Comparison of ENCODE assay signal across 19 cellular contexts in the genomic region with DNA sequence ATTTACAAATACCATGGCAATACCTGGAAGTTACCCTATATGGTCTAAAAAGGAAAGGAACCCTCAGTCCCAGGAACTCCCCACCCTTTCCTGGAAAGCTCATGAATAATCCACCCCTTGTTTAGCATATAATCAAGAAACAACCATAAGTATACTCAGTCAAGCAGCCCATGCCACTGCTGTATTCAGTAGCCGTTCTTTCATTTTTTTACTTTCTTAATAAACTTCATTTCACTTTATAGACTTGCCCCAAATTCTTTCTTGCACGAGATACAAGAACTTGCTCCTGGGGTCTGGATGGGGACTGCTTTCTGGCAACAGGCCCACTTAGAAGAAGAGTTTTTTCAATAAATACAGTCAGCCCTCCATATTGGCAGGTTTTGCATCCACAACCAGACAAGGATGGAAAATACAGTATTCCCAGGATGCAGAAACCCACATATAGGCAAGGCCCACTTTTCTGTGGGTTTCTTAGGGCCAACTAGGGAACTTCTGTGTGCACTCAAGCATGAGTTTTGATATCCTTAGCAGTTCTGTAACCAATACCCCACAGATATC. TPM values are rescaled to one million over a fixed set of nuclear protein-coding genes. Genes with fewer than 3 reads are reported as not detected.
DNase-seq lines count a peak whose midpoint lies in the region; ATAC-seq, FAIRE-seq and TF ChIP-seq lines count a peak whose summit lies in the region.
"Had no signal": no experiment of that assay in that cellular context is flagged by ENCODE, and none has a peak within 500 bp of the region (broad histone marks: within the 10 kb centered on the region; RNA-seq: fewer than 3 reads in every experiment).

No MANE protein-coding gene starts in this region.

- H3K4ac ChIP-seq in H1 (replicated peaks; ENCODE audit: insufficient read length, low read depth, low read length) = no peak overlapping the region

- H3K14ac ChIP-seq in H1 (ENCODE audit: insufficient read length) = no peak overlapping the region

- intact Hi-C loops in mammary epithelial cell (cut with micrococcal nuclease) (loop anchor here (10.0 kb wide), 1 partner anchor 226 kb away; no protein-coding TSS in a partner anchor), MCF 10A (cut with micrococcal nuclease) (no loop called here)

- 0 out of 3 replicates have a peak, but pooled peaks of 1 of the 2 experiments have one; percentile 33 for TF ChIP-seq POLR2A in H1 (IDR thresholded peaks at IDR 0.05; ENCODE audit: control extremely low read depth in 1 of 2, low read depth in 2 of 2, low read length in 2 of 2)

- H3K27ac Mint-ChIP-seq in MCF 10A (ENCODE audit: low read depth, unreplicated experiment) = no peak overlapping the region
- H3K27ac Mint-ChIP-seq: CD4-positive, alpha-beta T cell; IgD-negative memory B cell had no signal

- H3K79me1 ChIP-seq in H1 (ENCODE audit: low read depth, low read length) = no peaks in the 10 kb centered on the region

- no peak overlapping the region for H2BK12ac ChIP-seq in H1 (ENCODE audit: low read depth, low read length)

- TF ChIP-seq CTCF in mammary epithelial cell (conservative IDR thresholded peaks at IDR 0.05 in 1 of 2, IDR thresholded peaks at IDR 0.05 in 1 of 2; ENCODE audit: extremely low read depth in 1 of 2, insufficient read depth in 1 of 2, low read depth in 1 of 2, low read length in 2 of 2) = no peak
- no peak for TF ChIP-seq CTCF in MCF 10A (IDR thresholded peaks at IDR 0.05; ENCODE audit: unreplicated experiment)
- TF ChIP-seq CTCF in H1 (IDR thresholded peaks at IDR 0.05; ENCODE audit: control extremely low read depth in 1 of 3, insufficient read depth in 1 of 3, low read depth in 1 of 3, low read length in 3 of 3) = no peak

- H3K9ac ChIP-seq in mammary epithelial cell (ENCODE audit: insufficient read depth, low read length) (no peak overlapping the region), H1 (replicated peaks in 1 of 4; ENCODE audit: extremely low read depth in 1 of 4, low read depth in 3 of 4, low read length in 3 of 4) (no peak overlapping the region)
- H3K9ac ChIP-seq: GM23248 had no signal

- H3K9me3 Mint-ChIP-seq in MCF 10A (ENCODE audit: unreplicated experiment) = no peaks in the 10 kb centered on the region
- H3K9me3 Mint-ChIP-seq: CD4-positive, alpha-beta T cell; IgD-negative memory B cell had no signal

- H3K4me2 ChIP-seq in mammary epithelial cell (ENCODE audit: insufficient read depth, low read depth, low read length) = no peak overlapping the region
- no peak overlapping the region for H3K4me2 ChIP-seq in H1 (ENCODE audit: insufficient read depth in 1 of 2, low read depth in 2 of 2, low read length in 2 of 2)

- H4K5ac ChIP-seq in H1 (ENCODE audit: insufficient read length, low read depth, low read length) = no peak overlapping the region

- H3K27ac ChIP-seq in mammary epithelial cell (ENCODE audit: insufficient read depth, low read depth, low read length) (no peak overlapping the region), H1 (ENCODE audit: low read depth, low read length) (no peak overlapping the region)
- H3K27ac ChIP-seq: GM23248 had no signal

- H4K20me1 ChIP-seq in mammary epithelial cell (ENCODE audit: insufficient read depth, low read length) (no peaks in the 10 kb centered on the region), H1 (replicated peaks in 1 of 2; ENCODE audit: control insufficient read depth in 1 of 2, insufficient read depth in 2 of 2, low read length in 2 of 2) (peaks cover 3 to 8% of the 10 kb centered on the region in 2 experiments)

- no peak overlapping the region for H2BK15ac ChIP-seq in H1 (ENCODE audit: low read length)

- H3K36me3 ChIP-seq in mammary epithelial cell (ENCODE audit: insufficient read depth, low read length) (no peaks in the 10 kb centered on the region), H1 (ENCODE audit: control insufficient read depth in 2 of 4, insufficient read depth in 4 of 4, low read length in 3 of 4) (no peaks in the 10 kb centered on the region)

- H3K4me3 Mint-ChIP-seq in MCF 10A (ENCODE audit: unreplicated experiment) = no peak overlapping the region

- no peak overlapping the region for H3K56ac ChIP-seq in H1 (replicated peaks; ENCODE audit: insufficient read length, low read depth, low read length)

- POLR2A ChIA-PET in MCF 10A (lab: Yijun Ruan, JAX) (no interaction called here), H1 (lab: Charles Lee; ENCODE audit: partially characterized antibody) (interaction anchor here (1.2 kb wide), 1 partner anchor 9 kb away, joined by 3 read pairs; no protein-coding TSS in a partner anchor)

- in situ Hi-C loops in mammary epithelial cell (cut with MboI; ENCODE audit: low sequenced_read_pairs in 2 of 2) = no loop called here

- FAIRE-seq in H1 (lab: Jason Lieb, UNC) = no peak
- FAIRE-seq: GM18507 had no signal

- H3K27me3 Mint-ChIP-seq in MCF 10A (ENCODE audit: insufficient read depth, unreplicated experiment) = no peaks in the 10 kb centered on the region
- H3K27me3 Mint-ChIP-seq: CD4-positive, alpha-beta T cell; IgD-negative memory B cell had no signal

- H2AK5ac ChIP-seq in H1 (ENCODE audit: low read depth, low read length) = no peak overlapping the region

- H3K4me1 Mint-ChIP-seq in MCF 10A (ENCODE audit: insufficient read depth, unreplicated experiment) = peaks cover 19% of the 10 kb centered on the region

- H3K23ac ChIP-seq in H1 (ENCODE audit: insufficient read length) = no peak overlapping the region

- H3K23me2 ChIP-seq in H1 (ENCODE audit: low read depth, low read length) = no peaks in the 10 kb centered on the region; the same call in 1 of the 2 replicates

- DNase-seq in mammary epithelial cell = no peak
- DNase-seq in MCF 10A (ENCODE audit: unreplicated experiment) = no peak
- DNase-seq in OCI-M1 (lab: John Stamatoyannopoulos, UW) = peak; percentile 37
- no peak for DNase-seq in H1 (ENCODE audit: low read depth in 1 of 2, low spot score in 2 of 2)
- no peak for DNase-seq in NCI-H345 treated with DMSO at 0.1 percent for 48 hours (lab: John Stamatoyannopoulos, UW; ENCODE audit: unreplicated experiment)
- DNase-seq in DMS79 (lab: John Stamatoyannopoulos, UW) = no peak
- DNase-seq: 8988T; ACHN; C1 segment of cervical spinal cord; Calu3; CD4-positive, alpha-beta T cell; DMS 273 treated with DMSO at 0.1 percent for 48 hours; EL; GDM1; GM23248; H7 had no signal

- TSS peak; percentile 92 for BruUV-seq in mammary epithelial cell (replicated peaks; lab: Mats Ljungman, UMichigan)
- no TSS peak for BruUV-seq in MCF 10A (replicated peaks; lab: Mats Ljungman, UMichigan)

- ATAC-seq in HG03196 (IDR thresholded peaks at IDR 0.05; ENCODE audit: unreplicated experiment) = no peak

- H3K4me1 ChIP-seq in mammary epithelial cell (ENCODE audit: insufficient read depth, low read length) (peaks cover 11% of the 10 kb centered on the region), H1 (replicated peaks in 1 of 4; ENCODE audit: control insufficient read depth in 3 of 4, insufficient read depth in 4 of 4, low read length in 3 of 4) (peaks cover 0 to 9% (median 4%) of the 10 kb centered on the region in 4 experiments; a peak in 4 of 7 replicates)

- H3K18ac ChIP-seq in H1 (ENCODE audit: extremely low read depth, low read length) = no peak overlapping the region

- no peak overlapping the region for H2BK5ac ChIP-seq in H1 (ENCODE audit: low read depth, low read length)

- peaks cover 16% of the 10 kb centered on the region for H3K36me3 Mint-ChIP-seq in MCF 10A (ENCODE audit: insufficient read depth, unreplicated experiment)

- H3K9me3 ChIP-seq in mammary epithelial cell (replicated peaks; ENCODE audit: insufficient read depth, low read length) = no peaks in the 10 kb centered on the region
- H3K9me3 ChIP-seq in H1 (ENCODE audit: insufficient read depth in 2 of 2, low read depth in 1 of 2, low read length in 1 of 2) = no peaks in the 10 kb centered on the region

- H3K27me3 ChIP-seq in mammary epithelial cell (ENCODE audit: insufficient read depth, low read length) = no peaks in the 10 kb centered on the region
- H3K27me3 ChIP-seq in H1 (replicated peaks in 1 of 4; ENCODE audit: control insufficient read depth in 3 of 4, extremely low read depth in 1 of 4, insufficient read depth in 3 of 4, low read length in 3 of 4) = no peaks in the 10 kb centered on the region

- TF ChIP-seq EP300 in H1 (IDR thresholded peaks at IDR 0.05; ENCODE audit: borderline replicate concordance in 1 of 2, low read depth in 2 of 2, low read length in 2 of 2) = no peak

- H3K4me3 ChIP-seq in mammary epithelial cell (replicated peaks in 1 of 3; ENCODE audit: insufficient read depth in 1 of 3, low read depth in 2 of 3, low read length in 3 of 3) = no peak overlapping the region
- H3K4me3 ChIP-seq in H1 (ENCODE audit: extremely low read depth in 1 of 4, insufficient read depth in 2 of 4, low read depth in 3 of 4, low read length in 4 of 4) = no peak overlapping the region
- H3K4me3 ChIP-seq: GM23248 had no signal

- H3K79me2 ChIP-seq in mammary epithelial cell (ENCODE audit: insufficient read depth, low read length) = peaks cover 21% of the 10 kb centered on the region
- H3K79me2 ChIP-seq in H1 (ENCODE audit: control insufficient read depth in 1 of 2, insufficient read depth in 2 of 2, low read length in 2 of 2) = peaks cover 0 to 17% of the 10 kb centered on the region in 2 experiments; a peak in 2 of 4 replicates

- H2BK20ac ChIP-seq in H1 (ENCODE audit: low read length) = no peak overlapping the region

- 100% methylated on average over 2 of the region's 2 CpGs for WGBS in mammary epithelial cell (ENCODE audit: low coverage, missing lambda C conversion rate)
- 94% methylated on average over 2 of the region's 2 CpGs; no CpG with 5 or more reads in 1 of the 2 experiments for WGBS in H1 (ENCODE audit: extremely low coverage in 1 of 2, insufficient coverage in 1 of 2, insufficient read length in 1 of 2, insufficient replicate concordance in 2 of 2, low coverage in 1 of 2, low lambda C conversion rate in 2 of 2, missing lambda C conversion rate in 1 of 2), 2 experiments

- no peak for TF ChIP-seq RAD21 in H1 (IDR thresholded peaks at IDR 0.05 in 1 of 2, conservative IDR thresholded peaks at IDR 0.05 in 1 of 2; ENCODE audit: low read depth in 2 of 2, low read length in 2 of 2)

- H4K8ac ChIP-seq in H1 (ENCODE audit: extremely low read depth, insufficient read depth, low read length) = no peak overlapping the region

- CTCF ChIA-PET in mammary epithelial cell (lab: Charles Lee; ENCODE audit: low non-redundant PET) (no interaction called here), MCF 10A (lab: Yijun Ruan, JAX) (interaction anchor here (1.1 kb wide), 1 partner anchor 287 kb away, joined by 5 read pairs; a partner anchor contains a TSS), H1 (lab: Charles Lee; ENCODE audit: partially characterized antibody) (interaction anchor here (1.2 kb wide), 1 partner anchor 230 kb away, joined by 4 read pairs; no protein-coding TSS in a partner anchor)

- no peak overlapping the region for H2BK120ac ChIP-seq in H1 (replicated peaks; ENCODE audit: low read depth, low read length)

- no peak overlapping the region for H4K91ac ChIP-seq in H1 (replicated peaks; ENCODE audit: insufficient read length, low read length)

- dilution Hi-C loops in mammary epithelial cell (cut with HindIII; ENCODE audit: low sequenced_read_pairs) = no loop called here

- H2AFZ ChIP-seq in mammary epithelial cell (ENCODE audit: low read depth, low read length) = no peak overlapping the region
- H2AFZ ChIP-seq in H1 (ENCODE audit: low read length) = no peak overlapping the region
- H2AFZ ChIP-seq: GM23248 had no signal

RNA-seq across cellular contexts. Expression of a gene that starts 2.8 kb away (rescaled TPM):
- 100 to 1,000 TPM in 1 of 2 donors, 10 to 100 TPM in 1; 69.7 to 210 TPM for total RNA-seq in mammary epithelial cell
- polyA plus RNA-seq in mammary epithelial cell = 138 TPM
- 10.8 TPM for polyA minus RNA-seq in mammary epithelial cell
- 310 and 374 TPM in 2 replicates for total RNA-seq in MCF 10A (2022)
- total RNA-seq in H1 (2021; fragmentation: NEBNext Ultra II Directional; extraction: Animal tissue kit (Norgen Biotek cat#: 25700)) = 315 and 320 TPM in 2 replicates
- 40.4 and 55.7 TPM in 2 replicates for polyA plus RNA-seq in H1 (2011; rRNA removed)
- polyA plus RNA-seq in H1 (2011; cell fraction: cytosol; rRNA removed) = 203 TPM
- polyA plus RNA-seq in H1 (2011; cell fraction: nucleus; rRNA removed) = 20.1 TPM
- 172 to 409 TPM (median 203 TPM) in 4 replicates for polyA plus RNA-seq in H1 (2012, experiment 1 of 2)
- 175 TPM for polyA plus RNA-seq in H1 (2012, experiment 2 of 2)
- 799 TPM for polyA plus RNA-seq in H1 (2013, experiment 1 of 2)
- polyA plus RNA-seq in H1 (2013, experiment 2 of 2) = 801 TPM
- 3.9 and 5.0 TPM in 2 replicates for polyA minus RNA-seq in H1 (2011; rRNA and poly(A)+ RNA removed)
- 46.1 TPM for polyA minus RNA-seq in H1 (2011; cell fraction: cytosol; rRNA and poly(A)+ RNA removed)
- polyA minus RNA-seq in H1 (2011; cell fraction: nucleus; rRNA and poly(A)+ RNA removed) = 9.2 TPM
